In genomic region chr14:68377459-68377858, GRCh38 we compare ENCODE assay signal across 7 cellular contexts.
DNase-seq lines count a peak whose midpoint lies in the region; ATAC-seq, FAIRE-seq and TF ChIP-seq lines count a peak whose summit lies in the region.

No MANE protein-coding gene starts in this region.

- no peaks in the 10 kb centered on the region for H3K9me1 ChIP-seq in K562 (ENCODE audit: control insufficient read depth, insufficient read depth, low read length)

- peak; percentile 54; the same call in 1 of the 2 replicates for TF ChIP-seq EP300 in K562 (IDR thresholded peaks at IDR 0.05; ENCODE audit: low read length)
- peak in 1 of 2 experiments; percentile 5; a peak in 1 of 4 replicates for TF ChIP-seq EP300 in HepG2 (IDR thresholded peaks at IDR 0.05; ENCODE audit: low read depth in 2 of 2, low read length in 2 of 2)
- no peak for TF ChIP-seq EP300 in HepG2 (CRISPR knock-in tag; IDR thresholded peaks at IDR 0.05; ENCODE audit: borderline replicate concordance)

- H3K4me1 ChIP-seq in K562 (replicated peaks in 1 of 2; ENCODE audit: control insufficient read depth in 2 of 2, insufficient read depth in 2 of 2, low read length in 2 of 2) (peaks cover 0 to 7% of the 10 kb centered on the region in 2 experiments; a peak in 2 of 5 replicates), HepG2 (ENCODE audit: insufficient read depth, low read length) (peaks cover 18% of the 10 kb centered on the region)

- TF ChIP-seq POLR2A in NB4 (IDR thresholded peaks at IDR 0.05; ENCODE audit: extremely low read depth, insufficient read length) (no peak), K562 (conservative IDR thresholded peaks at IDR 0.05) (no peak), HepG2 (IDR thresholded peaks at IDR 0.05; ENCODE audit: insufficient read depth in 1 of 2, low read depth in 2 of 2, low read length in 2 of 2) (no peak)

- H3K27ac ChIP-seq in K562 (ENCODE audit: extremely low read depth, low read depth, low read length) (peak overlapping the region; percentile 67; the same call in 2 of the 3 replicates), HepG2 (ENCODE audit: extremely low read length, insufficient read depth, low read length) (peak overlapping the region; percentile 23), temporal lobe (ENCODE audit: low read depth, low read length) (peak overlapping the region; percentile 77)

- H3K4me3 ChIP-seq in NB4 (ENCODE audit: low read depth, low read length): no peak overlapping the region
- no peak overlapping the region for H3K4me3 ChIP-seq in K562
- peak overlapping the region in 1 of 3 experiments; percentile 8; a peak in 1 of 6 replicates for H3K4me3 ChIP-seq in HepG2 (replicated peaks in 1 of 3; ENCODE audit: insufficient read depth in 1 of 3, low read depth in 2 of 3, low read length in 3 of 3)

- peak; percentile 96 for FAIRE-seq in K562 (lab: Jason Lieb, UNC)
- peak; percentile 97 for FAIRE-seq in HepG2 (lab: Jason Lieb, UNC)
- no peak for FAIRE-seq in RCC 7860 (lab: Jason Lieb, UNC)

- H3K79me2 ChIP-seq in K562 (ENCODE audit: control insufficient read depth, insufficient read depth, low read length): no peaks in the 10 kb centered on the region
- H3K79me2 ChIP-seq in HepG2 (ENCODE audit: insufficient read depth, low read length): no peaks in the 10 kb centered on the region

- DNase-seq in NB4 (ENCODE audit: low read depth) (peak; percentile 13), K562 (ENCODE audit: extremely low read depth in 1 of 4, low spot score in 3 of 4) (peak; percentile 33 to 82 (median 58)), HepG2 (ENCODE audit: low spot score) (peak; percentile 92), RCC 7860 (ENCODE audit: low spot score) (no peak)
- DNase-seq in stimulated activated naive CD4-positive, alpha-beta T cell (lab: John Stamatoyannopoulos, UW): no peak

- 4% methylated on average over 8 of the region's 8 CpGs for WGBS in K562 (ENCODE audit: insufficient coverage, low coverage, missing lambda C conversion rate)
- 19% methylated on average over 8 of the region's 8 CpGs for WGBS in HepG2 (ENCODE audit: low lambda C conversion rate)

- intact Hi-C loops in K562 (cut with micrococcal nuclease) (no loop called here), HepG2 (cut with micrococcal nuclease; ENCODE audit: unreplicated experiment) (no loop called here)

- TF ChIP-seq RAD21 in K562 (CRISPR knock-in tag; conservative IDR thresholded peaks at IDR 0.05 in 1 of 2, IDR thresholded peaks at IDR 0.05 in 1 of 2) (peak in 1 of 2 experiments; percentile 15; a peak in 1 of 4 replicates), HepG2 (CRISPR knock-in tag; IDR thresholded peaks at IDR 0.05) (no peak)

- CTCF ChIA-PET in K562 (lab: Yijun Ruan, JAX; ENCODE audit: low intra/inter-chr PET ratio) (no interaction called here), HepG2 (lab: Yijun Ruan, JAX; ENCODE audit: low intra/inter-chr PET ratio, low total read pairs) (no interaction called here)

- H3K27me3 ChIP-seq in K562 (ENCODE audit: control insufficient read depth in 2 of 2, insufficient read depth in 2 of 2, low read length in 2 of 2) (no peaks in the 10 kb centered on the region), HepG2 (ENCODE audit: control insufficient read depth in 1 of 2, insufficient read depth in 2 of 2, low read length in 2 of 2) (no peaks in the 10 kb centered on the region)

- H3K9ac ChIP-seq in K562 (ENCODE audit: insufficient read depth in 1 of 2, low read depth in 2 of 2, low read length in 2 of 2) (peak overlapping the region in 1 of 2 experiments; percentile 42; a peak in 1 of 4 replicates), HepG2 (ENCODE audit: insufficient read depth, low read depth, low read length) (peak overlapping the region; percentile 2; the same call in 1 of the 2 replicates)

- H3K9me3 ChIP-seq in K562 (replicated peaks; ENCODE audit: control insufficient read depth, insufficient read depth, low read depth, low read length): no peaks in the 10 kb centered on the region
- no peaks in the 10 kb centered on the region for H3K9me3 ChIP-seq in HepG2 (ENCODE audit: low read length)

- POLR2A ChIA-PET in K562 (lab: Yijun Ruan, JAX) (interaction anchor here (0.6 to 2.4 kb wide), 2 partner anchors 9 to 29 kb away, joined by 3 to 8 read pairs; no protein-coding TSS in a partner anchor), HepG2 (lab: Yijun Ruan, JAX) (interaction anchor here (0.9 kb wide), 1 partner anchor 27 kb away, joined by 4 read pairs; no protein-coding TSS in a partner anchor)

- TF ChIP-seq CTCF in NB4 (IDR thresholded peaks at IDR 0.05; ENCODE audit: low read depth, low read length) (no peak), K562 (IDR thresholded peaks at IDR 0.05 in 2 of 3, conservative IDR thresholded peaks at IDR 0.05 in 1 of 3; ENCODE audit: insufficient read depth in 2 of 3, low read depth in 1 of 3, low read length in 3 of 3) (no peak), HepG2 (CRISPR knock-in tag; IDR thresholded peaks at IDR 0.05) (no peak)

- H3K36me3 ChIP-seq in K562 (ENCODE audit: control insufficient read depth, insufficient read depth, low read length) (no peaks in the 10 kb centered on the region), HepG2 (replicated peaks in 1 of 2; ENCODE audit: control insufficient read depth in 1 of 2, insufficient read depth in 2 of 2, low read length in 2 of 2) (no peaks in the 10 kb centered on the region)

- H4K20me1 ChIP-seq in K562 (replicated peaks; ENCODE audit: control insufficient read depth, insufficient read depth, low read length): no peaks in the 10 kb centered on the region
- H4K20me1 ChIP-seq in HepG2 (ENCODE audit: insufficient read depth, low read length): no peaks in the 10 kb centered on the region

- in situ Hi-C loops in K562 (cut with MboI): no loop called here
- in situ Hi-C loops in HepG2 (cut with HindIII; ENCODE audit: extremely low pct_ligation_motif_present, low pct_unique_long_range_greater_than_20kb): no loop called here

- ATAC-seq in K562: peak; percentile 95
- ATAC-seq in HepG2: peak; percentile 99
- ATAC-seq in HG03460 (IDR thresholded peaks at IDR 0.05; ENCODE audit: unreplicated experiment): no peak

- H2AFZ ChIP-seq in K562 (ENCODE audit: low read depth, low read length) (peak overlapping the region; percentile 86), HepG2 (ENCODE audit: low read length) (no peak overlapping the region)

- peak overlapping the region; percentile 59 for H3K4me2 ChIP-seq in K562 (ENCODE audit: insufficient read depth, low read length)
- peak overlapping the region; percentile 45 for H3K4me2 ChIP-seq in HepG2 (ENCODE audit: low read depth, low read length)

- BruUV-seq in K562 (replicated peaks; lab: Mats Ljungman, UMichigan) (no TSS peak), HepG2 (replicated peaks; lab: Mats Ljungman, UMichigan) (no TSS peak)

TF ChIP-seq in K562, 482 proteins besides CTCF, POLR2A, EP300 and RAD21 (continues in another document):
- TF ChIP-seq SIRT6 (IDR thresholded peaks at IDR 0.05; ENCODE audit: low read depth, low read length) (no peak), JUN (IDR thresholded peaks at IDR 0.05; ENCODE audit: borderline replicate concordance, low read depth, low read length) (no peak), JUN (CRISPR knock-in tag; IDR thresholded peaks at IDR 0.05; ENCODE audit: borderline replicate concordance) (no peak), ESRRA (IDR thresholded peaks at IDR 0.05; ENCODE audit: borderline replicate concordance, low read depth) (no peak), ZNF41 (CRISPR knock-in tag; conservative IDR thresholded peaks at IDR 0.05) (no peak), MLLT1 (IDR thresholded peaks at IDR 0.05) (no peak), XRCC3 (IDR thresholded peaks at IDR 0.05) (no peak), KAT2B (IDR thresholded peaks at IDR 0.05; ENCODE audit: low read depth, low read length) (no peak), ZBTB1 (CRISPR knock-in tag; IDR thresholded peaks at IDR 0.05; ENCODE audit: borderline replicate concordance, low read depth) (no peak), ZNF384 (IDR thresholded peaks at IDR 0.05; ENCODE audit: low read depth, low read length) (no peak)

TF ChIP-seq in HepG2, 621 proteins besides CTCF, POLR2A, EP300 and RAD21 (continues in another document):
- TF ChIP-seq SP5 (CRISPR knock-in tag; IDR thresholded peaks at IDR 0.05; ENCODE audit: borderline replicate concordance, low read depth): 0 out of 2 replicates have a peak, but pooled peaks have one; percentile 42
- no peak for TF ChIP-seq ZNF558 (CRISPR knock-in tag; IDR thresholded peaks at IDR 0.05; ENCODE audit: borderline replicate concordance)
- no peak for TF ChIP-seq ZNF383 (CRISPR knock-in tag; IDR thresholded peaks at IDR 0.05; ENCODE audit: borderline replicate concordance)
- TF ChIP-seq BRF2 (CRISPR knock-in tag; IDR thresholded peaks at IDR 0.05): no peak
- TF ChIP-seq REPIN1 (CRISPR knock-in tag; IDR thresholded peaks at IDR 0.05; ENCODE audit: borderline replicate concordance, low read depth): 0 out of 2 replicates have a peak, but pooled peaks have one; percentile 38
- no peak for TF ChIP-seq CREB1 (IDR thresholded peaks at IDR 0.05)
- TF ChIP-seq CREB1 (CRISPR knock-in tag; IDR thresholded peaks at IDR 0.05): peak; percentile 81
- 0 out of 2 replicates have a peak, but pooled peaks have one; percentile 46 for TF ChIP-seq HDAC2 (CRISPR knock-in tag; IDR thresholded peaks at IDR 0.05)

Comparison
In these comparisons a context has a peak if more than half of its experiments do, and no peak if none do; other contexts are left out.
1. DNase-seq: peak in NB4 (single experiment), K562 (4 of 4) and HepG2 (single experiment); none in stimulated activated naive CD4-positive, alpha-beta T cell (0 of 6) and RCC 7860 (single experiment).
2. H3K27ac ChIP-seq: peak in every context shown above with its lines; median percentile 77 in temporal lobe; 67 in K562; 23 in HepG2.